ENCODE assay signal across 14 cellular contexts in the genomic region with DNA sequence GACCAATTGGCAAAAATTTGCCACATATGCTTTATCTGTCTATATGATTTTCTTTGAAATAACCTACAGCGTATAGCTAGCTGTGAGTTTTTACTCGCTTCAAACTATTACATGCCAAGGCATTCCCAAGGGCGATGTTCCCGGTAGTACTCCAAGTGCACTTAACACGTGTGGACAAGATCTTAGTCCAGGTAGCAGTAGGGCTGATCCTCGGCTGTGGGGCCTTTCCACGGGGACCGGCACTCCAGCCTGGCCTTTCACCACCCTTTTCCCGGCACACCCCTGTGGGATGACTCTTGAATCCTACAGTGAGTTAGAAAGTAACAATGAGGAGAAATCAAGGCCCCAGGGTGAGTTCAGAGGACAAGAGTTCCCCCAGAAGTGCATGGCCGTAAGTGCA. TPM values are rescaled to one million over a fixed set of nuclear protein-coding genes. Genes with fewer than 3 reads are reported as not detected.
A peak's percentile ranks its signal among the peaks of the same experiment; 100 is the strongest.
DNase-seq lines count a peak whose midpoint lies in the region; ATAC-seq, FAIRE-seq and TF ChIP-seq lines count a peak whose summit lies in the region.
"Had no signal": no experiment of that assay in that cellular context is flagged by ENCODE, and none has a peak within 500 bp of the region (broad histone marks: within the 10 kb centered on the region; RNA-seq: fewer than 3 reads in every experiment).

No MANE protein-coding gene starts in this region.

- TF ChIP-seq CTCF in H9 (conservative IDR thresholded peaks at IDR 0.05) = no peak
- no peak for TF ChIP-seq CTCF in H1 (IDR thresholded peaks at IDR 0.05; ENCODE audit: control extremely low read depth in 1 of 3, insufficient read depth in 1 of 3, low read depth in 1 of 3, low read length in 3 of 3)
- no peak for TF ChIP-seq CTCF in lung (IDR thresholded peaks at IDR 0.05; ENCODE audit: control extremely low read depth, extremely low read depth)

- H3K36me3 ChIP-seq in H1 (ENCODE audit: control insufficient read depth in 2 of 4, insufficient read depth in 4 of 4, low read length in 3 of 4) (peaks cover 0 to 10% (median 0%) of the 10 kb centered on the region in 4 experiments; a peak in 1 of 8 replicates), lung (ENCODE audit: control insufficient read depth in 2 of 2, insufficient read depth in 2 of 2, low read length in 2 of 2) (peaks cover 0 to 3% of the 10 kb centered on the region in 2 donors)

- CTCF ChIA-PET in H1 (lab: Charles Lee; ENCODE audit: partially characterized antibody) = interaction anchor here (1.0 to 2.2 kb wide), 7 partner anchors 9 to 144 kb away, joined by 3 to 11 read pairs (median 4); no protein-coding TSS in a partner anchor

- H2AFZ ChIP-seq in H9 (ENCODE audit: low read length) (no peak overlapping the region), H1 (ENCODE audit: low read length) (no peak overlapping the region)
- H2AFZ ChIP-seq: GM23248 had no signal

- no peak overlapping the region for H4K91ac ChIP-seq in H9 (ENCODE audit: insufficient read length, low read depth, low read length)
- peak overlapping the region; percentile 55 for H4K91ac ChIP-seq in H1 (replicated peaks; ENCODE audit: insufficient read length, low read length)

- POLR2A ChIA-PET in H1 (lab: Charles Lee; ENCODE audit: partially characterized antibody) = interaction anchor here (1.1 to 1.7 kb wide), 3 partner anchors 11 to 119 kb away, joined by 3 to 4 read pairs (median 3); no protein-coding TSS in a partner anchor
- POLR2A ChIA-PET in naive thymus-derived CD8-positive, alpha-beta T cell (lab: Charles Lee) = interaction anchor here (0.6 kb wide), 1 partner anchor 27 kb away, joined by 3 read pairs; no protein-coding TSS in a partner anchor

- H3K9ac ChIP-seq in H9 (ENCODE audit: extremely low read depth, insufficient read length, low read length) = no peak overlapping the region
- no peak overlapping the region for H3K9ac ChIP-seq in H1 (replicated peaks in 1 of 4; ENCODE audit: extremely low read depth in 1 of 4, low read depth in 3 of 4, low read length in 3 of 4)
- H3K9ac ChIP-seq: BLaER1 treated with 17β-estradiol and CSF1 and Interleukin-3, amounts not matched to agents 10 nM and 100 nM; GM23248 had no signal

- no peak overlapping the region for H2BK12ac ChIP-seq in H9 (ENCODE audit: insufficient read length, low read depth, low read length)
- H2BK12ac ChIP-seq in H1 (ENCODE audit: low read depth, low read length) = no peak overlapping the region

- no peak for TF ChIP-seq POLR2A in H1 (IDR thresholded peaks at IDR 0.05; ENCODE audit: control extremely low read depth in 1 of 2, low read depth in 2 of 2, low read length in 2 of 2)

- H3K23ac ChIP-seq in H9 (ENCODE audit: insufficient read length, low read depth, low read length) = no peak overlapping the region
- no peak overlapping the region for H3K23ac ChIP-seq in H1 (ENCODE audit: insufficient read length)

- peaks cover 3% of the 10 kb centered on the region in 2 experiments; a peak in 3 of 5 replicates for H3K9me3 Mint-ChIP-seq in H9
- peaks cover 0 to 9% (median 0%) of the 10 kb centered on the region in 9 donors for H3K9me3 Mint-ChIP-seq in naive thymus-derived CD8-positive, alpha-beta T cell

- H2BK20ac ChIP-seq in H9 (ENCODE audit: low read depth, low read length, poor library complexity, severe bottlenecking) = no peak overlapping the region
- no peak overlapping the region for H2BK20ac ChIP-seq in H1 (ENCODE audit: low read length)

- no peak for ATAC-seq in lung (ENCODE audit: insufficient read depth, low FRiP score)
- ATAC-seq in naive thymus-derived CD8-positive, alpha-beta T cell = no peak
- ATAC-seq: CD8-positive, alpha-beta T cell; GM12878 had no signal

- peaks cover 8 to 10% of the 10 kb centered on the region in 2 experiments for H3K4me1 Mint-ChIP-seq in H9
- H3K4me1 Mint-ChIP-seq in naive thymus-derived CD8-positive, alpha-beta T cell = peaks cover 0 to 10% (median 3%) of the 10 kb centered on the region in 4 donors

- H4K5ac ChIP-seq in H9 (ENCODE audit: insufficient read length, low read depth, low read length) (no peak overlapping the region), H1 (ENCODE audit: insufficient read length, low read depth, low read length) (no peak overlapping the region)

- H4K8ac ChIP-seq in H9 (replicated peaks; ENCODE audit: insufficient read length, low read depth, low read length) = no peak overlapping the region
- no peak overlapping the region for H4K8ac ChIP-seq in H1 (ENCODE audit: extremely low read depth, insufficient read depth, low read length)

- H2BK120ac ChIP-seq in H9 (ENCODE audit: low read depth, low read length, poor library complexity, severe bottlenecking) (no peak overlapping the region), H1 (replicated peaks; ENCODE audit: low read depth, low read length) (no peak overlapping the region)

- H3K79me1 ChIP-seq in H9 (ENCODE audit: insufficient read depth, low read depth, low read length, poor library complexity, severe bottlenecking) (no peaks in the 10 kb centered on the region), H1 (ENCODE audit: low read depth, low read length) (no peaks in the 10 kb centered on the region; the same call in 1 of the 2 replicates)

- H3K4ac ChIP-seq in H9 (ENCODE audit: low read depth, low read length) (no peak overlapping the region), H1 (replicated peaks; ENCODE audit: insufficient read length, low read depth, low read length) (no peak overlapping the region)

- H2AK5ac ChIP-seq in H9 (ENCODE audit: insufficient read length, low read length) = no peak overlapping the region
- no peak overlapping the region for H2AK5ac ChIP-seq in H1 (ENCODE audit: low read depth, low read length)

- H3K27ac ChIP-seq in H9 (ENCODE audit: insufficient read length, low read depth, low read length) (no peak overlapping the region), H1 (ENCODE audit: low read depth, low read length) (no peak overlapping the region), lung (ENCODE audit: low read depth in 1 of 2, low read length in 1 of 2) (no peak overlapping the region)
- H3K27ac ChIP-seq: BLaER1 treated with 17β-estradiol and CSF1 and Interleukin-3, amounts not matched to agents 10 nM and 100 nM; GM23248 had no signal

- in situ Hi-C loops in G401 (cut with HindIII; ENCODE audit: low sequenced_read_pairs) = no loop called here

- no peak overlapping the region for H3K4me2 ChIP-seq in H9 (ENCODE audit: insufficient read depth, insufficient read length, low read length)
- H3K4me2 ChIP-seq in H1 (ENCODE audit: insufficient read depth in 1 of 2, low read depth in 2 of 2, low read length in 2 of 2) = no peak overlapping the region
- H3K4me2 ChIP-seq: BLaER1 treated with 17β-estradiol and CSF1 and Interleukin-3, amounts not matched to agents 10 nM and 100 nM had no signal

- H3K56ac ChIP-seq in H9 (ENCODE audit: insufficient read length, low read depth, low read length) (no peak overlapping the region), H1 (replicated peaks; ENCODE audit: insufficient read length, low read depth, low read length) (no peak overlapping the region)

- no peak overlapping the region for H3T11ph ChIP-seq in H9 (ENCODE audit: low read length)

- no peak for DNase-seq in H9
- DNase-seq in H1 (ENCODE audit: low read depth in 1 of 2, low spot score in 2 of 2) = no peak
- peak; percentile 40 for DNase-seq in lung (ENCODE audit: low spot score)
- DNase-seq in naive thymus-derived CD8-positive, alpha-beta T cell = no peak
- no peak for DNase-seq in NCI-H526 (lab: John Stamatoyannopoulos, UW)
- DNase-seq in G401 (ENCODE audit: low spot score) = no peak
- DNase-seq: Calu3; CD8-positive, alpha-beta T cell; DMS79 treated with DMSO at 0.1 percent for 48 hours; GM23248; H7 had no signal

- no peak for FAIRE-seq in H1 (lab: Jason Lieb, UNC)
- FAIRE-seq: GM12878 had no signal

- peaks cover 22 to 63% (median 33%) of the 10 kb centered on the region in 3 experiments for H3K36me3 Mint-ChIP-seq in H9 (ENCODE audit: insufficient read depth in 1 of 3, low read depth in 3 of 3)
- H3K36me3 Mint-ChIP-seq in naive thymus-derived CD8-positive, alpha-beta T cell = peaks cover 0 to 12% (median 8%) of the 10 kb centered on the region in 3 donors

- TF ChIP-seq RAD21 in H1 (IDR thresholded peaks at IDR 0.05 in 1 of 2, conservative IDR thresholded peaks at IDR 0.05 in 1 of 2; ENCODE audit: low read depth in 2 of 2, low read length in 2 of 2) = no peak; a peak in 1 of 4 replicates

- no peaks in the 10 kb centered on the region for H3K27me3 ChIP-seq in H9 (ENCODE audit: insufficient read depth, low read length)
- no peaks in the 10 kb centered on the region for H3K27me3 ChIP-seq in H1 (replicated peaks in 1 of 4; ENCODE audit: control insufficient read depth in 3 of 4, extremely low read depth in 1 of 4, insufficient read depth in 3 of 4, low read length in 3 of 4)
- no peaks in the 10 kb centered on the region for H3K27me3 ChIP-seq in lung (ENCODE audit: control insufficient read depth, insufficient read depth)
- H3K27me3 ChIP-seq: BLaER1 treated with 17β-estradiol and CSF1 and Interleukin-3, amounts not matched to agents 10 nM and 100 nM had no signal

- H3K14ac ChIP-seq in H9 (ENCODE audit: insufficient read depth, low read length) (no peak overlapping the region), H1 (ENCODE audit: insufficient read length) (no peak overlapping the region)

- H3K27ac Mint-ChIP-seq in H9 = peak overlapping the region; percentile 60 to 88 (median 63); a peak in 5 of 7 replicates
- H3K27ac Mint-ChIP-seq in naive thymus-derived CD8-positive, alpha-beta T cell = no peak overlapping the region
- H3K27ac Mint-ChIP-seq: B cell; CD8-positive, alpha-beta T cell had no signal

- no CpG with 5 or more reads among the region's 10 CpGs for WGBS in H9 (ENCODE audit: extremely low coverage, insufficient read length, low lambda C conversion rate)
- 90% methylated on average over 10 of the region's 10 CpGs; no CpG with 5 or more reads in 1 of the 2 experiments for WGBS in H1 (ENCODE audit: extremely low coverage in 1 of 2, insufficient coverage in 1 of 2, insufficient read length in 1 of 2, insufficient replicate concordance in 2 of 2, low coverage in 1 of 2, low lambda C conversion rate in 2 of 2, missing lambda C conversion rate in 1 of 2), 2 experiments
- 72 to 86% methylated on average over 10 of the region's 10 CpGs for WGBS in lung, 2 donors

- H2BK5ac ChIP-seq in H9 (ENCODE audit: insufficient read length, low read length) (no peak overlapping the region), H1 (ENCODE audit: low read depth, low read length) (no peak overlapping the region)

- H3K9me3 ChIP-seq in H9 (ENCODE audit: control insufficient read depth, low read depth, low read length) (no peaks in the 10 kb centered on the region), H1 (ENCODE audit: insufficient read depth in 2 of 2, low read depth in 1 of 2, low read length in 1 of 2) (peaks cover 3 to 6% of the 10 kb centered on the region in 2 experiments; a peak in 1 of 4 replicates), lung (ENCODE audit: control insufficient read depth in 2 of 2, insufficient read depth in 1 of 2, low read length in 1 of 2) (peaks cover 0 to 3% of the 10 kb centered on the region in 2 donors)

- H3K79me2 ChIP-seq in H9 (ENCODE audit: insufficient read depth, low read length) (no peaks in the 10 kb centered on the region), H1 (ENCODE audit: control insufficient read depth in 1 of 2, insufficient read depth in 2 of 2, low read length in 2 of 2) (no peaks in the 10 kb centered on the region)

- H3K23me2 ChIP-seq in H9 (ENCODE audit: insufficient read length, low read depth, low read length, poor library complexity, severe bottlenecking) (no peaks in the 10 kb centered on the region), H1 (ENCODE audit: low read depth, low read length) (no peaks in the 10 kb centered on the region)

- H2BK15ac ChIP-seq in H9 (ENCODE audit: low read depth, low read length) (no peak overlapping the region), H1 (ENCODE audit: low read length) (no peak overlapping the region)

- H4K20me1 ChIP-seq in H9 (ENCODE audit: control insufficient read depth, insufficient read depth, insufficient read length) = no peaks in the 10 kb centered on the region
- H4K20me1 ChIP-seq in H1 (replicated peaks in 1 of 2; ENCODE audit: control insufficient read depth in 1 of 2, insufficient read depth in 2 of 2, low read length in 2 of 2) = peaks cover 0 to 3% of the 10 kb centered on the region in 2 experiments
- H4K20me1 ChIP-seq: BLaER1 treated with 17β-estradiol and CSF1 and Interleukin-3, amounts not matched to agents 10 nM and 100 nM had no signal

- H3K4me1 ChIP-seq in H9 (ENCODE audit: insufficient read depth, low read length) = peaks cover 2% of the 10 kb centered on the region; the same call in 1 of the 2 replicates
- H3K4me1 ChIP-seq in H1 (replicated peaks in 1 of 4; ENCODE audit: control insufficient read depth in 3 of 4, insufficient read depth in 4 of 4, low read length in 3 of 4) = no peaks in the 10 kb centered on the region; a peak in 1 of 7 replicates
- peaks cover 0 to 2% of the 10 kb centered on the region in 2 donors for H3K4me1 ChIP-seq in lung (ENCODE audit: control insufficient read depth in 2 of 2, insufficient read depth in 2 of 2, low read length in 2 of 2)

- no peak overlapping the region for H3K18ac ChIP-seq in H9 (ENCODE audit: insufficient read length, low read depth, low read length)
- no peak overlapping the region for H3K18ac ChIP-seq in H1 (ENCODE audit: extremely low read depth, low read length)

- H3K27me3 Mint-ChIP-seq in H9 (ENCODE audit: low read depth) = no peaks in the 10 kb centered on the region
- H3K27me3 Mint-ChIP-seq in naive thymus-derived CD8-positive, alpha-beta T cell = no peaks in the 10 kb centered on the region

- no peak for TF ChIP-seq EP300 in H1 (IDR thresholded peaks at IDR 0.05; ENCODE audit: borderline replicate concordance in 1 of 2, low read depth in 2 of 2, low read length in 2 of 2)

- H3K4me3 ChIP-seq in H1 (ENCODE audit: extremely low read depth in 1 of 4, insufficient read depth in 2 of 4, low read depth in 3 of 4, low read length in 4 of 4) (no peak overlapping the region), lung (no peak overlapping the region)
- H3K4me3 ChIP-seq: BLaER1 treated with 17β-estradiol and CSF1 and Interleukin-3, amounts not matched to agents 10 nM and 100 nM; GM12878; GM23248 had no signal

- no peak overlapping the region for H3K4me3 Mint-ChIP-seq in H9
- H3K4me3 Mint-ChIP-seq in naive thymus-derived CD8-positive, alpha-beta T cell = no peak overlapping the region
- H3K4me3 Mint-ChIP-seq: B cell; CD8-positive, alpha-beta T cell had no signal

RNA-seq across cellular contexts. Expression of a gene that starts 26.3 kb away (rescaled TPM):
- total RNA-seq in H9 (2021) (38.7 and 39.2 TPM in 2 replicates), lung (10 to 100 TPM; 36.0 to 56.2 TPM)
- total RNA-seq in H1 (2021; fragmentation: NEBNext Ultra II Directional; extraction: Animal tissue kit (Norgen Biotek cat#: 25700)) = 42.8 and 43.2 TPM in 2 replicates
- polyA plus RNA-seq in H1 (2011; rRNA removed) (30.5 and 32.3 TPM in 2 replicates), lung (10 to 100 TPM; 34.6 to 44.6 TPM)
- polyA plus RNA-seq in H1 (2011; cell fraction: cytosol; rRNA removed) = 47.4 TPM
- 20.3 TPM for polyA plus RNA-seq in H1 (2011; cell fraction: nucleus; rRNA removed)
- polyA plus RNA-seq in H1 (2012, experiment 1 of 2) = 31.2 to 43.4 TPM (median 35.0 TPM) in 4 replicates
- 9.4 TPM for polyA plus RNA-seq in H1 (2012, experiment 2 of 2)
- 30.5 TPM for polyA plus RNA-seq in H1 (2013, experiment 1 of 2)
- 30.2 TPM for polyA plus RNA-seq in H1 (2013, experiment 2 of 2)
- 20.1 and 22.6 TPM in 2 replicates for polyA minus RNA-seq in H1 (2011; rRNA and poly(A)+ RNA removed)
- 14.7 TPM for polyA minus RNA-seq in H1 (2011; cell fraction: cytosol; rRNA and poly(A)+ RNA removed)
- 16.3 TPM for polyA minus RNA-seq in H1 (2011; cell fraction: nucleus; rRNA and poly(A)+ RNA removed)
- total RNA-seq in naive thymus-derived CD8-positive, alpha-beta T cell = 10 to 100 TPM; 52.6 to 53.4 TPM
- polyA plus RNA-seq in naive thymus-derived CD8-positive, alpha-beta T cell = 10 to 100 TPM; 45.2 to 58.0 (median 57.3) TPM
- 37.8 and 38.0 TPM in 2 replicates for total RNA-seq in G401 (2014; rRNA removed; shearing (Covaris generic))

RNA-seq across cellular contexts. Expression of a gene that starts 30.6 kb away (rescaled TPM):
- total RNA-seq in H9 (2021) (12.7 and 13.2 TPM in 2 replicates), lung (10 to 100 TPM; 41.3 to 71.4 TPM)
- total RNA-seq in H1 (2021; fragmentation: NEBNext Ultra II Directional; extraction: Animal tissue kit (Norgen Biotek cat#: 25700)) = 20.9 and 22.1 TPM in 2 replicates
- polyA plus RNA-seq in H1 (2011; rRNA removed) (13.1 and 13.7 TPM in 2 replicates), lung (10 to 100 TPM; 41.3 to 46.7 TPM)
- 16.8 TPM for polyA plus RNA-seq in H1 (2011; cell fraction: cytosol; rRNA removed)
- 38.3 TPM for polyA plus RNA-seq in H1 (2011; cell fraction: nucleus; rRNA removed)
- polyA plus RNA-seq in H1 (2012, experiment 1 of 2) = 18.6 to 29.5 TPM (median 24.5 TPM) in 4 replicates
- polyA plus RNA-seq in H1 (2012, experiment 2 of 2) = 7.4 TPM
- 17.2 TPM for polyA plus RNA-seq in H1 (2013, experiment 1 of 2)
- polyA plus RNA-seq in H1 (2013, experiment 2 of 2) = 16.3 TPM
- 10.2 and 15.1 TPM in 2 replicates for polyA minus RNA-seq in H1 (2011; rRNA and poly(A)+ RNA removed)
- polyA minus RNA-seq in H1 (2011; cell fraction: cytosol; rRNA and poly(A)+ RNA removed) = 11.2 TPM
- 28.3 TPM for polyA minus RNA-seq in H1 (2011; cell fraction: nucleus; rRNA and poly(A)+ RNA removed)
- total RNA-seq in naive thymus-derived CD8-positive, alpha-beta T cell = 10 to 100 TPM; 78.2 to 85.6 TPM
- polyA plus RNA-seq in naive thymus-derived CD8-positive, alpha-beta T cell = 10 to 100 TPM; 37.1 to 40.9 (median 37.5) TPM
- total RNA-seq in G401 (2014; rRNA removed; shearing (Covaris generic)) = 13.5 and 21.3 TPM in 2 replicates

Comparison
In these comparisons a context has a peak if more than half of its experiments do, and no peak if none do; other contexts are left out.
1. H3K27ac Mint-ChIP-seq: peak in H9 (3 of 3); none in naive thymus-derived CD8-positive, alpha-beta T cell (0 of 10).